Comparison of ENCODE assay signal across 18 cellular contexts in the genomic region with DNA sequence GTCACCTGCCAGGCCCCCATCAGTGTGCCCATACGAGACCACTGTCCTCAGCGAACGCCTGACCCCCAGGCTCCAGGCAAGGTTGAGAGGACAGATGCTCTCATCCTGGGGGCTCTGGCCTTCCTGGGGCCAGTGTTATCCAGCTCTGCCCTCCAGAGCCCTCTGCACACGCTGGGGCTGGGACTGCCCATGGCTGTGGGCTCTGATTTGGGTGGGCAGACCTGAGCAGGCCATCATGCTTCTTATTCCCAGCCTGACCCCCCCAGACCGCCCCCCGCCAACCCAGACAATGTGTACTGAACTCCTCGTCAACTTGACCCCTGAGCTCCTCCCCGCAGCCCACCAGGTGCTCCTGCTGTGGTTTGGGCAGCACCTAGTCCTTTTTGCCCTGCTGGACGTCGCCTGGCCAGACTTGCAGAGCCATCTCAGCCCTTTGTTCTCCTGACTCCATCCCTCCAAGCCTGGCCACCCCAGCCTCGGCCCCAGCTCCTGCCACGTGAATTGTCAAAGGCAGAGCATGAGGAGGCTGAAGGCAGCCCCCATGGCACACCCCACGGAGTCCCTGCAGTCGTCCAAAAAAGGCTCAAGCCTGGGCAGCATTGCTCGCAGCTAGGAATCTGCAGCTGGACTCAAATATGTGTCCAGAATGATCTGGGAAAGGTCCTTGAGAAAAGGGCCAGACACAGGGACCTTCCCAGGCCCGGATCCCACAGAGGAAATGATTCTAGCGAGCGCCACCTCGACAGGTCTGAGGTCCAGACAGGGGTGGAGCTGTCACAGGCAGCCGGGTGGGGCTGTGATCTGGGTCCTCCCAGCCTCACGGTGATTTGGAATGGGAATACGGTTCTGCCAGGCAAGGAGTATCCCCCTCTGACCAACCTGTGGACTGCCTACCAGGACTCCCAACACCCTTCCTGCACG.
DNase-seq lines count a peak whose midpoint lies in the region; ATAC-seq and TF ChIP-seq lines count a peak whose summit lies in the region.
"Had no signal": no experiment of that assay in that cellular context is flagged by ENCODE, and none has a peak within 500 bp of the region (broad histone marks: within the 10 kb centered on the region; RNA-seq: fewer than 3 reads in every experiment).

No MANE protein-coding gene starts in this region.

- peaks cover 11% of the 10 kb centered on the region for H3K36me3 Mint-ChIP-seq in HFFc6 (ENCODE audit: low read depth)
- peaks cover 6% of the 10 kb centered on the region for H3K36me3 Mint-ChIP-seq in glutamatergic neuron (ENCODE audit: unreplicated experiment)
- H3K36me3 Mint-ChIP-seq: T-cell had no signal

- H3K4me3 ChIP-seq in prostate gland = no peak overlapping the region
- H3K4me3 ChIP-seq: BLaER1, PC-9 had no signal

- H3K27me3 ChIP-seq in prostate gland (replicated peaks; ENCODE audit: insufficient read depth) = no peaks in the 10 kb centered on the region
- H3K27me3 ChIP-seq: BLaER1 had no signal

- H3K4me1 Mint-ChIP-seq in HFFc6 (ENCODE audit: low read depth) (peaks cover 10% of the 10 kb centered on the region), glutamatergic neuron (ENCODE audit: low read depth, unreplicated experiment) (peaks cover 24% of the 10 kb centered on the region)
- H3K4me1 Mint-ChIP-seq: T-cell had no signal

- 70% methylated on average over 23 of the region's 23 CpGs for WGBS in prostate gland

- H3K36me3 ChIP-seq in prostate gland = no peaks in the 10 kb centered on the region
- H3K36me3 ChIP-seq: BLaER1 had no signal

- H3K9me3 Mint-ChIP-seq in HFFc6 (no peaks in the 10 kb centered on the region), glutamatergic neuron (ENCODE audit: unreplicated experiment) (peaks cover 8% of the 10 kb centered on the region)
- H3K9me3 Mint-ChIP-seq: neural crest cell, T-cell had no signal

- H3K9me3 ChIP-seq in prostate gland = no peaks in the 10 kb centered on the region
- H3K9me3 ChIP-seq: BLaER1 had no signal

- TF ChIP-seq POLR2A in prostate gland (IDR thresholded peaks at IDR 0.05) = no peak

- H3K27me3 Mint-ChIP-seq in HFFc6 (ENCODE audit: insufficient read depth) (peaks cover 6% of the 10 kb centered on the region), glutamatergic neuron (ENCODE audit: unreplicated experiment) (peaks cover 10% of the 10 kb centered on the region)

- H3K4me3 Mint-ChIP-seq in HFFc6 (no peak overlapping the region), glutamatergic neuron (ENCODE audit: unreplicated experiment) (no peak overlapping the region)
- H3K4me3 Mint-ChIP-seq: neural crest cell, T-cell had no signal

- no peaks in the 10 kb centered on the region for H3K4me1 ChIP-seq in prostate gland (replicated peaks)
- H3K4me1 ChIP-seq: BLaER1 had no signal

- H3K27ac Mint-ChIP-seq in HFFc6 (peak overlapping the region; percentile 55), glutamatergic neuron (ENCODE audit: unreplicated experiment) (no peak overlapping the region)
- H3K27ac Mint-ChIP-seq: T-cell had no signal

- TF ChIP-seq CTCF in HFFc6 (IDR thresholded peaks at IDR 0.05) (no peak), glutamatergic neuron (IDR thresholded peaks at IDR 0.05; ENCODE audit: partially characterized antibody, unreplicated experiment) (no peak), prostate gland (IDR thresholded peaks at IDR 0.05) (no peak)

- peak; percentile 72 for DNase-seq in EH (ENCODE audit: low read depth)
- no peak for DNase-seq in HFFc6
- DNase-seq in glutamatergic neuron = peak; percentile 9
- DNase-seq in prostate gland (ENCODE audit: low spot score) = no peak
- no peak for DNase-seq in NCI-H1436 treated with DMSO at 0.1 percent for 48 hours (lab: John Stamatoyannopoulos, UW)
- DNase-seq in pons (ENCODE audit: low spot score) = no peak
- DNase-seq: activated CD4-positive, alpha-beta T cell treated with anti-CD3 and anti-CD28 coated beads for 1 hour; activated T-cell treated with anti-CD3 and anti-CD28 coated beads for 4 hours; amniotic stem cell; NCI-H1694 treated with DMSO at 0.1 percent for 48 hours; NCI-H524 treated with DMSO at 0.1 percent for 48 hours; PC-9 had no signal

- H3K27ac ChIP-seq in prostate gland = peak overlapping the region; percentile 31 to 53
- H3K27ac ChIP-seq: BLaER1, PC-9 had no signal

- ATAC-seq in GM21526 (IDR thresholded peaks at IDR 0.05; ENCODE audit: low FRiP score, unreplicated experiment) (no peak), HG02840 (IDR thresholded peaks at IDR 0.05; ENCODE audit: low FRiP score, unreplicated experiment) (no peak)
- ATAC-seq: esophagus mucosa, T-cell had no signal

- intact Hi-C loops in prostate gland (cut with DNase I) = no loop called here

Comparison
In these comparisons a context has a peak if more than half of its experiments do, and no peak if none do; other contexts are left out.
1. DNase-seq: peak in EH (single experiment) and glutamatergic neuron (single experiment); none in HFFc6 (single experiment), prostate gland (single experiment), NCI-H1436 treated with DMSO at 0.1 percent for 48 hours (single experiment) and pons (single experiment).